22 cellular contexts compared by ENCODE assay signal in genomic region chr7:43328785-43329380, GRCh38.
DNase-seq lines count a peak whose midpoint lies in the region; ATAC-seq, FAIRE-seq and TF ChIP-seq lines count a peak whose summit lies in the region.
"Had no signal": no experiment of that assay in that cellular context is flagged by ENCODE, and none has a peak within 500 bp of the region (broad histone marks: within the 10 kb centered on the region; RNA-seq: fewer than 3 reads in every experiment).

No MANE protein-coding gene starts in this region.

- H3K27ac Mint-ChIP-seq in endodermal cell = peak overlapping the region; percentile 62
- H3K27ac Mint-ChIP-seq: CD4-positive, alpha-beta memory T cell; IgD-negative memory B cell had no signal

- peak in 3 of 4 donors; percentile 32 to 94 (median 84) for ATAC-seq in pancreas
- ATAC-seq in HG03135 (IDR thresholded peaks at IDR 0.05; ENCODE audit: unreplicated experiment) = no peak
- ATAC-seq: A549 had no signal

- WGBS in endodermal cell (ENCODE audit: insufficient coverage in 1 of 2, insufficient read length in 1 of 2), 2 experiments = 80 to 92% methylated on average over 5 to 6 of the region's 6 CpGs
- 19 to 20% methylated on average over 6 of the region's 6 CpGs for WGBS in pancreas, 2 donors
- WGBS in smooth muscle cell (ENCODE audit: low lambda C conversion rate) = 60% methylated on average over 6 of the region's 6 CpGs

- H2AFZ ChIP-seq in smooth muscle cell (ENCODE audit: low read depth) = no peak overlapping the region

- H3K4me1 Mint-ChIP-seq in endodermal cell = peaks cover 20% of the 10 kb centered on the region
- H3K4me1 Mint-ChIP-seq: CD4-positive, alpha-beta memory T cell; IgD-negative memory B cell had no signal

- H3K4me1 ChIP-seq in A673 (ENCODE audit: insufficient read depth, low read length, poor library complexity, severe bottlenecking) (no peaks in the 10 kb centered on the region), endodermal cell (ENCODE audit: control insufficient read depth, insufficient read depth, low read length) (peaks cover 8% of the 10 kb centered on the region), pancreas (no peaks in the 10 kb centered on the region), smooth muscle cell (ENCODE audit: low read depth) (no peaks in the 10 kb centered on the region)
- H3K4me1 ChIP-seq: A549, BLaER1 had no signal

- no peaks in the 10 kb centered on the region for H4K20me1 ChIP-seq in smooth muscle cell (ENCODE audit: low read depth)
- H4K20me1 ChIP-seq: BLaER1 had no signal

- H3K4me2 ChIP-seq in smooth muscle cell = no peak overlapping the region
- H3K4me2 ChIP-seq: A549, BLaER1 had no signal

- H3F3A ChIP-seq in smooth muscle cell (ENCODE audit: low read depth) = no peaks in the 10 kb centered on the region

- BruUV-seq in A673 (replicated peaks; lab: Mats Ljungman, UMichigan) = no TSS peak

- H3K4me3 ChIP-seq in A673 (ENCODE audit: low read depth, low read length, poor library complexity, severe bottlenecking) (no peak overlapping the region), endodermal cell (ENCODE audit: low read length) (no peak overlapping the region), pancreas (no peak overlapping the region), smooth muscle cell (no peak overlapping the region)
- H3K4me3 ChIP-seq: A549, BLaER1, MG63 had no signal

- H3K27me3 ChIP-seq in A673 (replicated peaks; ENCODE audit: insufficient read depth, low read depth, low read length, poor library complexity) = no peaks in the 10 kb centered on the region
- no peaks in the 10 kb centered on the region for H3K27me3 ChIP-seq in endodermal cell (ENCODE audit: control insufficient read depth, insufficient read depth, low read length, poor library complexity, severe bottlenecking)
- no peaks in the 10 kb centered on the region for H3K27me3 ChIP-seq in pancreas
- H3K27me3 ChIP-seq in smooth muscle cell (ENCODE audit: low read depth) = no peaks in the 10 kb centered on the region
- H3K27me3 ChIP-seq: BLaER1, MG63 had no signal

- H3K27me3 Mint-ChIP-seq in endodermal cell (ENCODE audit: insufficient read depth) = no peaks in the 10 kb centered on the region

- H3K4me3 Mint-ChIP-seq in endodermal cell = no peak overlapping the region
- H3K4me3 Mint-ChIP-seq: CD4-positive, alpha-beta memory T cell; IgD-negative memory B cell had no signal

- H3K9ac ChIP-seq in endodermal cell (ENCODE audit: extremely low read depth, low read length, poor library complexity, severe bottlenecking) (no peak overlapping the region), smooth muscle cell (ENCODE audit: low read depth) (no peak overlapping the region)
- H3K9ac ChIP-seq: BLaER1 had no signal

- H3K9me3 Mint-ChIP-seq in endodermal cell = no peaks in the 10 kb centered on the region
- H3K9me3 Mint-ChIP-seq: CD4-positive, alpha-beta memory T cell had no signal

- no peak for FAIRE-seq in pancreas (lab: Jason Lieb, UNC)
- FAIRE-seq: A549, H54, HTR-8/SVneo, RCC 7860 had no signal

- intact Hi-C loops in A673 (cut with micrococcal nuclease; ENCODE audit: unreplicated experiment) = no loop called here
- intact Hi-C loops in pancreas (cut with DNase I) = no loop called here

- TF ChIP-seq CTCF in A673 (conservative IDR thresholded peaks at IDR 0.05; ENCODE audit: low read depth, low read length) (no peak), RWPE1 (conservative IDR thresholded peaks at IDR 0.05; ENCODE audit: low read depth) (no peak), endodermal cell (conservative IDR thresholded peaks at IDR 0.05) (no peak), pancreas (IDR thresholded peaks at IDR 0.05) (no peak), smooth muscle cell (IDR thresholded peaks at IDR 0.05; ENCODE audit: borderline replicate concordance, insufficient read depth, poor library complexity, severe bottlenecking) (no peak)

- CTCF ChIA-PET in A673 (lab: Charles Lee) (no interaction called here), RWPE1 (lab: Yijun Ruan, JAX) (no interaction called here)

- H3K36me3 Mint-ChIP-seq in endodermal cell (ENCODE audit: low read depth) = no peaks in the 10 kb centered on the region
- H3K36me3 Mint-ChIP-seq: CD4-positive, alpha-beta memory T cell had no signal

- H3K79me2 ChIP-seq in smooth muscle cell (ENCODE audit: low read depth) = no peaks in the 10 kb centered on the region

- H3K27ac ChIP-seq in A673 (ENCODE audit: low read depth, low read length, poor library complexity, severe bottlenecking) (no peak overlapping the region), RWPE1 (0 out of 2 replicates have a peak overlapping the region, but pooled peaks have one; percentile 9), endodermal cell (ENCODE audit: low read depth, low read length) (peak overlapping the region; percentile 44), pancreas (no peak overlapping the region), smooth muscle cell (ENCODE audit: low read depth) (no peak overlapping the region)
- H3K27ac ChIP-seq: A549, BLaER1 had no signal

- H3K9me3 ChIP-seq in A673 (ENCODE audit: low read depth, low read length, poor library complexity, severe bottlenecking) = no peaks in the 10 kb centered on the region
- H3K9me3 ChIP-seq in endodermal cell (ENCODE audit: control insufficient read depth, low read length) = no peaks in the 10 kb centered on the region
- no peaks in the 10 kb centered on the region for H3K9me3 ChIP-seq in pancreas
- H3K9me3 ChIP-seq in smooth muscle cell (replicated peaks; ENCODE audit: low read depth) = no peaks in the 10 kb centered on the region
- H3K9me3 ChIP-seq: A549, BLaER1, MG63 had no signal

- DNase-seq in A673 (ENCODE audit: low spot score) = peak; percentile 12
- no peak for DNase-seq in RWPE1 (ENCODE audit: low spot score)
- DNase-seq in endodermal cell = no peak
- peak in 4 of 6 donors; percentile 49 to 52 (median 50) for DNase-seq in pancreas
- no peak for DNase-seq in SIG-M5 (lab: John Stamatoyannopoulos, UW)
- no peak for DNase-seq in smooth muscle cell (lab: John Stamatoyannopoulos, UW; ENCODE audit: unreplicated experiment)
- DNase-seq: CD4-positive, alpha-beta memory T cell; Karpas-422; MG63; NCI-H1092; NCI-H146; NCI-H2029 treated with DMSO at 0.1 percent for 48 hours; NCI-H2171; NCI-H69; SHP77 treated with DMSO at 0.1 percent for 48 hours had no signal

- no peaks in the 10 kb centered on the region for H3K36me3 ChIP-seq in A673 (ENCODE audit: insufficient read depth, low read length, poor library complexity, severe bottlenecking)
- H3K36me3 ChIP-seq in endodermal cell (ENCODE audit: control insufficient read depth, insufficient read depth, low read length) = no peaks in the 10 kb centered on the region
- H3K36me3 ChIP-seq in pancreas = no peaks in the 10 kb centered on the region
- H3K36me3 ChIP-seq in smooth muscle cell (ENCODE audit: low read depth) = no peaks in the 10 kb centered on the region
- H3K36me3 ChIP-seq: MG63 had no signal

- POLR2A ChIA-PET in A673 (lab: Charles Lee; ENCODE audit: low non-redundant PET) (no interaction called here), RWPE1 (lab: Yijun Ruan, JAX; ENCODE audit: low non-redundant PET) (no interaction called here)

Comparison
In these comparisons a context has a peak if more than half of its experiments do, and no peak if none do; other contexts are left out.
1. DNase-seq: peak in A673 (single experiment) and pancreas (4 of 6); none in RWPE1 (single experiment), endodermal cell (single experiment), SIG-M5 (single experiment) and smooth muscle cell (single experiment).
2. H3K27ac ChIP-seq: peak in RWPE1 (single experiment) and endodermal cell (single experiment); none in A673 (single experiment), pancreas (0 of 4) and smooth muscle cell (single experiment).